Comparison of ENCODE assay signal across 18 cellular contexts in the genomic region with DNA sequence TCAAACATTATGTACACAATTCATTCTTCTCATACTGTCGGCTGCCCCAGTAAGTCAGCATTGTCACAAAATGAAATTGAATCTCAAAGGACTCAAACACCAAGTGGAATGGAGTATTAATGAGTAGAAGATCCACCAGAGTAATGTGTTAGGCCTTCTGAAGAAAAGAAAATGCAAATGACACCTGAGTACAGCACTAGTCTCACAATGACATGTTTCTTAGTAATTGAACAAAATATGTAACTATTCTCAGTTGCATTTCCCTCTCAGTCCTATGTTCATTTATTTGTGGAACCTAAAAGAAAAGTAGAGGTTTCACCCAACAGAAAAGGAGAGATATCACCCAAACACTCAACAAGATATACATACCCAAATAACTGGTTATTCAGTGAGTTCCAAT.
DNase-seq lines count a peak whose midpoint lies in the region; ATAC-seq and TF ChIP-seq lines count a peak whose summit lies in the region.
"Had no signal": no experiment of that assay in that cellular context is flagged by ENCODE, and none has a peak within 500 bp of the region (broad histone marks: within the 10 kb centered on the region; RNA-seq: fewer than 3 reads in every experiment).

No MANE protein-coding gene starts in this region.

- no peak overlapping the region for H2BK5ac ChIP-seq in IMR-90 (ENCODE audit: low read depth, low read length, poor library complexity, severe bottlenecking)

- peak overlapping the region; percentile 43; the same call in 1 of the 2 replicates for H4K5ac ChIP-seq in IMR-90 (ENCODE audit: low read depth, low read length)

- H4K8ac ChIP-seq in IMR-90 (ENCODE audit: low read depth in 2 of 2, low read length in 2 of 2): no peak overlapping the region

- POLR2A ChIA-PET in IMR-90 (lab: Charles Lee; ENCODE audit: unreplicated experiment): no interaction called here

- H3K9me3 ChIP-seq in IMR-90 (ENCODE audit: control insufficient read depth, insufficient read depth, low read length) (peaks cover 2% of the 10 kb centered on the region; the same call in 1 of the 2 replicates), upper lobe of left lung (no peaks in the 10 kb centered on the region)
- H3K9me3 ChIP-seq: BE2C, Caco-2, HAP-1, Peyer's patch, SJSA1 had no signal

- H4K20me1 ChIP-seq in IMR-90 (ENCODE audit: insufficient read depth, low read length): no peaks in the 10 kb centered on the region

- TF ChIP-seq EP300 in upper lobe of left lung (IDR thresholded peaks at IDR 0.05): no peak

- dilution Hi-C loops in IMR-90 (cut with HindIII; ENCODE audit: low sequenced_read_pairs, unreplicated experiment): no loop called here

- H3K18ac ChIP-seq in IMR-90 (ENCODE audit: low read depth, low read length): peak overlapping the region; percentile 21; the same call in 1 of the 2 replicates

- no peak overlapping the region for H3K27ac ChIP-seq in IMR-90 (ENCODE audit: insufficient read depth, low read length)
- no peak overlapping the region for H3K27ac ChIP-seq in upper lobe of left lung
- H3K27ac ChIP-seq: GM23248, Peyer's patch, SJSA1 had no signal

- ATAC-seq in GM18498 (IDR thresholded peaks at IDR 0.05; ENCODE audit: unreplicated experiment) (peak; percentile 81), GM19395 (IDR thresholded peaks at IDR 0.05; ENCODE audit: unreplicated experiment) (peak; percentile 92), HG02885 (IDR thresholded peaks at IDR 0.05; ENCODE audit: poor library complexity, unreplicated experiment) (peak; percentile 57), IMR-90 (ENCODE audit: low read depth) (no peak), GM21381 (IDR thresholded peaks at IDR 0.05; ENCODE audit: unreplicated experiment) (no peak), left ventricle myocardium superior (no peak), upper lobe of left lung (ENCODE audit: low FRiP score in 2 of 2) (no peak)
- ATAC-seq: K562 had no signal

- H2BK20ac ChIP-seq in IMR-90 (ENCODE audit: low read depth, low read length): no peak overlapping the region; the same call in 1 of the 2 replicates

- in situ Hi-C loops in IMR-90 (cut with MboI; ENCODE audit: low sequenced_read_pairs): no loop called here

- intact Hi-C loops in IMR-90 (cut with micrococcal nuclease): no loop called here
- intact Hi-C loops in left ventricle myocardium superior (cut with micrococcal nuclease): no loop called here

- peak overlapping the region; percentile 27; the same call in 1 of the 2 replicates for H3K14ac ChIP-seq in IMR-90 (replicated peaks; ENCODE audit: low read depth, low read length)

- no peak overlapping the region for H3K56ac ChIP-seq in IMR-90 (ENCODE audit: extremely low read depth, insufficient read depth, low read length)

- no peak overlapping the region for H3K4me2 ChIP-seq in IMR-90 (ENCODE audit: low read depth, low read length)

- H3K9me1 ChIP-seq in IMR-90 (ENCODE audit: insufficient read depth, low read length): peaks cover 6% of the 10 kb centered on the region

- no peak for TF ChIP-seq RAD21 in IMR-90 (IDR thresholded peaks at IDR 0.05; ENCODE audit: low read length)

- no peaks in the 10 kb centered on the region for H3K36me3 ChIP-seq in IMR-90 (ENCODE audit: control insufficient read depth, insufficient read depth, low read length)
- no peaks in the 10 kb centered on the region for H3K36me3 ChIP-seq in upper lobe of left lung
- H3K36me3 ChIP-seq: BE2C, HAP-1, Peyer's patch, SJSA1 had no signal

- H3K4me1 ChIP-seq in IMR-90 (ENCODE audit: control insufficient read depth, insufficient read depth, low read length) (peaks cover 11% of the 10 kb centered on the region), upper lobe of left lung (peaks cover 0 to 8% (median 3%) of the 10 kb centered on the region in 4 donors)
- H3K4me1 ChIP-seq: BE2C, HAP-1, Peyer's patch had no signal

- TF ChIP-seq POLR2A in IMR-90 (IDR thresholded peaks at IDR 0.05; ENCODE audit: low read depth, low read length) (no peak), upper lobe of left lung (IDR thresholded peaks at IDR 0.05) (no peak)

- peaks cover 0 to 8% of the 10 kb centered on the region in 2 experiments; a peak in 1 of 4 replicates for H3K79me1 ChIP-seq in IMR-90 (ENCODE audit: low read depth in 1 of 2, low read length in 2 of 2)

- no CpG with 5 or more reads among the region's 1 CpG for WGBS in IMR-90 (ENCODE audit: extremely low coverage in 2 of 2, insufficient read length in 1 of 2), 2 experiments
- 29 to 96% methylated on average over 1 of the region's 1 CpG for WGBS in upper lobe of left lung, 2 donors

- H4K91ac ChIP-seq in IMR-90 (ENCODE audit: insufficient read depth, low read depth, low read length): no peak overlapping the region

- DNase-seq in IMR-90 (no peak), left ventricle myocardium superior (no peak), upper lobe of left lung (no peak)
- DNase-seq: BE2C; Caco-2; CD4-positive, alpha-beta T cell; GDM1; GM23248; NCI-H1092 treated with DMSO at 0.1 percent for 48 hours; NCI-H2081 treated with DMSO at 0.1 percent for 48 hours; Peyer's patch had no signal

- H2AK5ac ChIP-seq in IMR-90 (ENCODE audit: low read depth, low read length): no peak overlapping the region

- no TSS peak for BruUV-seq in IMR-90 (replicated peaks; lab: Mats Ljungman, UMichigan)

- H2BK15ac ChIP-seq in IMR-90 (ENCODE audit: low read depth, low read length): 0 out of 3 replicates have a peak overlapping the region, but pooled peaks have one; percentile 62

- H3K9ac ChIP-seq in IMR-90 (ENCODE audit: low read depth, low read length): no peak overlapping the region
- H3K9ac ChIP-seq: GM23248 had no signal

- H3K23ac ChIP-seq in IMR-90 (ENCODE audit: low read depth, low read length): no peak overlapping the region

- CTCF ChIA-PET in IMR-90 (lab: Yijun Ruan, JAX): no interaction called here

- no peak overlapping the region for H2AK9ac ChIP-seq in IMR-90 (replicated peaks; ENCODE audit: low read depth, low read length, poor library complexity)

- no peak overlapping the region; the same call in 1 of the 2 replicates for H2BK120ac ChIP-seq in IMR-90 (ENCODE audit: low read depth, low read length)

- no peak overlapping the region for H2AFZ ChIP-seq in IMR-90 (replicated peaks; ENCODE audit: low read length, poor library complexity)
- H2AFZ ChIP-seq: GM23248 had no signal

- no peaks in the 10 kb centered on the region for H3K27me3 ChIP-seq in IMR-90 (ENCODE audit: control insufficient read depth, insufficient read depth, low read length)
- H3K27me3 ChIP-seq in upper lobe of left lung: no peaks in the 10 kb centered on the region
- H3K27me3 ChIP-seq: Peyer's patch, SJSA1 had no signal

- H3K4me3 ChIP-seq in IMR-90 (ENCODE audit: insufficient read depth, low read depth, low read length) (no peak overlapping the region), upper lobe of left lung (no peak overlapping the region)
- H3K4me3 ChIP-seq: GM23248, HAP-1, K562, Peyer's patch, SJSA1 had no signal

- TF ChIP-seq CTCF in IMR-90 (conservative IDR thresholded peaks at IDR 0.05; ENCODE audit: low read depth, low read length): no peak
- no peak for TF ChIP-seq CTCF in upper lobe of left lung (IDR thresholded peaks at IDR 0.05)

- H3K4ac ChIP-seq in IMR-90 (ENCODE audit: low read depth, low read length): peak overlapping the region; percentile 40; the same call in 1 of the 2 replicates

TF ChIP-seq in IMR-90, 13 proteins besides CTCF, POLR2A, EP300 and RAD21:
- TF ChIP-seq, protein P1, sequence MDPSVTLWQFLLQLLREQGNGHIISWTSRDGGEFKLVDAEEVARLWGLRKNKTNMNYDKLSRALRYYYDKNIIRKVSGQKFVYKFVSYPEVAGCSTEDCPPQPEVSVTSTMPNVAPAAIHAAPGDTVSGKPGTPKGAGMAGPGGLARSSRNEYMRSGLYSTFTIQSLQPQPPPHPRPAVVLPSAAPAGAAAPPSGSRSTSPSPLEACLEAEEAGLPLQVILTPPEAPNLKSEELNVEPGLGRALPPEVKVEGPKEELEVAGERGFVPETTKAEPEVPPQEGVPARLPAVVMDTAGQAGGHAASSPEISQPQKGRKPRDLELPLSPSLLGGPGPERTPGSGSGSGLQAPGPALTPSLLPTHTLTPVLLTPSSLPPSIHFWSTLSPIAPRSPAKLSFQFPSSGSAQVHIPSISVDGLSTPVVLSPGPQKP (IDR thresholded peaks at IDR 0.05; ENCODE audit: borderline replicate concordance, low read depth, low read length): no peak
- TF ChIP-seq, protein P2, sequence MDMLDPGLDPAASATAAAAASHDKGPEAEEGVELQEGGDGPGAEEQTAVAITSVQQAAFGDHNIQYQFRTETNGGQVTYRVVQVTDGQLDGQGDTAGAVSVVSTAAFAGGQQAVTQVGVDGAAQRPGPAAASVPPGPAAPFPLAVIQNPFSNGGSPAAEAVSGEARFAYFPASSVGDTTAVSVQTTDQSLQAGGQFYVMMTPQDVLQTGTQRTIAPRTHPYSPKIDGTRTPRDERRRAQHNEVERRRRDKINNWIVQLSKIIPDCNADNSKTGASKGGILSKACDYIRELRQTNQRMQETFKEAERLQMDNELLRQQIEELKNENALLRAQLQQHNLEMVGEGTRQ (IDR thresholded peaks at IDR 0.05; ENCODE audit: low read depth, low read length): no peak
- TF ChIP-seq MAZ (IDR thresholded peaks at IDR 0.05; ENCODE audit: borderline replicate concordance, low read depth, low read length) (no peak), MAFK (IDR thresholded peaks at IDR 0.05; ENCODE audit: low read depth, low read length) (no peak), NFE2L2 (IDR thresholded peaks at IDR 0.05; ENCODE audit: low read depth, low read length) (no peak), RFX5 (IDR thresholded peaks at IDR 0.05; ENCODE audit: low read depth, low read length) (no peak), CHD1 (IDR thresholded peaks at IDR 0.05; ENCODE audit: low read depth, low read length) (no peak), BHLHE40 (IDR thresholded peaks at IDR 0.05; ENCODE audit: low read depth, low read length) (no peak)

Comparison
In these comparisons a context has a peak if more than half of its experiments do, and no peak if none do; other contexts are left out.
1. ATAC-seq: peak in GM18498 (single experiment), GM19395 (single experiment) and HG02885 (single experiment); none in IMR-90 (single experiment), GM21381 (single experiment), left ventricle myocardium superior (single experiment) and upper lobe of left lung (0 of 2).